In genomic region chr17:7631398-7632380, GRCh38 we compare ENCODE assay signal across 1 cellular context.
TF ChIP-seq lines count a peak whose summit lies in the region.

No MANE protein-coding gene starts in this region.

TF ChIP-seq in HepG2, 621 proteins besides CTCF, POLR2A, EP300 and RAD21 (continued from another document):
- TF ChIP-seq, protein P1, sequence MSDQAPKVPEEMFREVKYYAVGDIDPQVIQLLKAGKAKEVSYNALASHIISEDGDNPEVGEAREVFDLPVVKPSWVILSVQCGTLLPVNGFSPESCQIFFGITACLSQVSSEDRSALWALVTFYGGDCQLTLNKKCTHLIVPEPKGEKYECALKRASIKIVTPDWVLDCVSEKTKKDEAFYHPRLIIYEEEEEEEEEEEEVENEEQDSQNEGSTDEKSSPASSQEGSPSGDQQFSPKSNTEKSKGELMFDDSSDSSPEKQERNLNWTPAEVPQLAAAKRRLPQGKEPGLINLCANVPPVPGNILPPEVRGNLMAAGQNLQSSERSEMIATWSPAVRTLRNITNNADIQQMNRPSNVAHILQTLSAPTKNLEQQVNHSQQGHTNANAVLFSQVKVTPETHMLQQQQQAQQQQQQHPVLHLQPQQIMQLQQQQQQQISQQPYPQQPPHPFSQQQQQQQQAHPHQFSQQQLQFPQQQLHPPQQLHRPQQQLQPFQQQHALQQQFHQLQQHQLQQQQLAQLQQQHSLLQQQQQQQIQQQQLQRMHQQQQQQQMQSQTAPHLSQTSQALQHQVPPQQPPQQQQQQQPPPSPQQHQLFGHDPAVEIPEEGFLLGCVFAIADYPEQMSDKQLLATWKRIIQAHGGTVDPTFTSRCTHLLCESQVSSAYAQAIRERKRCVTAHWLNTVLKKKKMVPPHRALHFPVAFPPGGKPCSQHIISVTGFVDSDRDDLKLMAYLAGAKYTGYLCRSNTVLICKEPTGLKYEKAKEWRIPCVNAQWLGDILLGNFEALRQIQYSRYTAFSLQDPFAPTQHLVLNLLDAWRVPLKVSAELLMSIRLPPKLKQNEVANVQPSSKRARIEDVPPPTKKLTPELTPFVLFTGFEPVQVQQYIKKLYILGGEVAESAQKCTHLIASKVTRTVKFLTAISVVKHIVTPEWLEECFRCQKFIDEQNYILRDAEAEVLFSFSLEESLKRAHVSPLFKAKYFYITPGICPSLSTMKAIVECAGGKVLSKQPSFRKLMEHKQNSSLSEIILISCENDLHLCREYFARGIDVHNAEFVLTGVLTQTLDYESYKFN (CRISPR knock-in tag; conservative IDR thresholded peaks at IDR 0.05) = peak; percentile 32; the same call in 1 of the 2 replicates
- TF ChIP-seq ZFX (CRISPR knock-in tag; IDR thresholded peaks at IDR 0.05; ENCODE audit: low read depth) = peak; percentile 11; the same call in 1 of the 2 replicates
- TF ChIP-seq ARHGAP35 (CRISPR knock-in tag; IDR thresholded peaks at IDR 0.05; ENCODE audit: borderline replicate concordance) = no peak
- no peak for TF ChIP-seq ZNF10 (CRISPR knock-in tag; IDR thresholded peaks at IDR 0.05; ENCODE audit: borderline replicate concordance, low read depth)
- 0 out of 2 replicates have a peak, but pooled peaks have one; percentile 35 for TF ChIP-seq ZNF605 (CRISPR knock-in tag; IDR thresholded peaks at IDR 0.05)
- TF ChIP-seq PATZ1 (CRISPR knock-in tag; IDR thresholded peaks at IDR 0.05) = 0 out of 2 replicates have a peak, but pooled peaks have one; percentile 15
- 0 out of 2 replicates have a peak, but pooled peaks have one; percentile 30 for TF ChIP-seq MEIS2 (CRISPR knock-in tag; IDR thresholded peaks at IDR 0.05)
- TF ChIP-seq ZNF121 (CRISPR knock-in tag; IDR thresholded peaks at IDR 0.05) = peak; percentile 35
- TF ChIP-seq ZNF24 (IDR thresholded peaks at IDR 0.05) = no peak
- TF ChIP-seq ZC3H13 (CRISPR knock-in tag; IDR thresholded peaks at IDR 0.05) = no peak
- no peak for TF ChIP-seq MBD4 (IDR thresholded peaks at IDR 0.05; ENCODE audit: borderline replicate concordance, low read length)
- TF ChIP-seq TMF1 (CRISPR knock-in tag; IDR thresholded peaks at IDR 0.05; ENCODE audit: low read depth) = no peak
- no peak for TF ChIP-seq SYNCRIP (IDR thresholded peaks at IDR 0.05; ENCODE audit: insufficient read depth, low read depth, low read length)
- peak; percentile 33 for TF ChIP-seq ASH2L (IDR thresholded peaks at IDR 0.05; ENCODE audit: insufficient read length, low read depth, low read length)
- TF ChIP-seq, protein P2, sequence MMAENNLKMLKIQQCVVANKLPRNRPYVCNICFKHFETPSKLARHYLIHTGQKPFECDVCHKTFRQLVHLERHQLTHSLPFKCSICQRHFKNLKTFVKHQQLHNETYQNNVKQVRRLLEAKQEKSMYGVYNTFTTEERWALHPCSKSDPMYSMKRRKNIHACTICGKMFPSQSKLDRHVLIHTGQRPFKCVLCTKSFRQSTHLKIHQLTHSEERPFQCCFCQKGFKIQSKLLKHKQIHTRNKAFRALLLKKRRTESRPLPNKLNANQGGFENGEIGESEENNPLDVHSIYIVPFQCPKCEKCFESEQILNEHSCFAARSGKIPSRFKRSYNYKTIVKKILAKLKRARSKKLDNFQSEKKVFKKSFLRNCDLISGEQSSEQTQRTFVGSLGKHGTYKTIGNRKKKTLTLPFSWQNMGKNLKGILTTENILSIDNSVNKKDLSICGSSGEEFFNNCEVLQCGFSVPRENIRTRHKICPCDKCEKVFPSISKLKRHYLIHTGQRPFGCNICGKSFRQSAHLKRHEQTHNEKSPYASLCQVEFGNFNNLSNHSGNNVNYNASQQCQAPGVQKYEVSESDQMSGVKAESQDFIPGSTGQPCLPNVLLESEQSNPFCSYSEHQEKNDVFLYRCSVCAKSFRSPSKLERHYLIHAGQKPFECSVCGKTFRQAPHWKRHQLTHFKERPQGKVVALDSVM (CRISPR knock-in tag; IDR thresholded peaks at IDR 0.05) = peak; percentile 99
- TF ChIP-seq ZMYM4 (CRISPR knock-in tag; IDR thresholded peaks at IDR 0.05) = peak; percentile 18; the same call in 1 of the 2 replicates
- TF ChIP-seq HNF4A (CRISPR knock-in tag; IDR thresholded peaks at IDR 0.05) = 0 out of 2 replicates have a peak, but pooled peaks have one; percentile 15
- peak; percentile 4; the same call in 1 of the 2 replicates for TF ChIP-seq RXRB (CRISPR knock-in tag; IDR thresholded peaks at IDR 0.05; ENCODE audit: borderline replicate concordance)
- TF ChIP-seq, protein P3, sequence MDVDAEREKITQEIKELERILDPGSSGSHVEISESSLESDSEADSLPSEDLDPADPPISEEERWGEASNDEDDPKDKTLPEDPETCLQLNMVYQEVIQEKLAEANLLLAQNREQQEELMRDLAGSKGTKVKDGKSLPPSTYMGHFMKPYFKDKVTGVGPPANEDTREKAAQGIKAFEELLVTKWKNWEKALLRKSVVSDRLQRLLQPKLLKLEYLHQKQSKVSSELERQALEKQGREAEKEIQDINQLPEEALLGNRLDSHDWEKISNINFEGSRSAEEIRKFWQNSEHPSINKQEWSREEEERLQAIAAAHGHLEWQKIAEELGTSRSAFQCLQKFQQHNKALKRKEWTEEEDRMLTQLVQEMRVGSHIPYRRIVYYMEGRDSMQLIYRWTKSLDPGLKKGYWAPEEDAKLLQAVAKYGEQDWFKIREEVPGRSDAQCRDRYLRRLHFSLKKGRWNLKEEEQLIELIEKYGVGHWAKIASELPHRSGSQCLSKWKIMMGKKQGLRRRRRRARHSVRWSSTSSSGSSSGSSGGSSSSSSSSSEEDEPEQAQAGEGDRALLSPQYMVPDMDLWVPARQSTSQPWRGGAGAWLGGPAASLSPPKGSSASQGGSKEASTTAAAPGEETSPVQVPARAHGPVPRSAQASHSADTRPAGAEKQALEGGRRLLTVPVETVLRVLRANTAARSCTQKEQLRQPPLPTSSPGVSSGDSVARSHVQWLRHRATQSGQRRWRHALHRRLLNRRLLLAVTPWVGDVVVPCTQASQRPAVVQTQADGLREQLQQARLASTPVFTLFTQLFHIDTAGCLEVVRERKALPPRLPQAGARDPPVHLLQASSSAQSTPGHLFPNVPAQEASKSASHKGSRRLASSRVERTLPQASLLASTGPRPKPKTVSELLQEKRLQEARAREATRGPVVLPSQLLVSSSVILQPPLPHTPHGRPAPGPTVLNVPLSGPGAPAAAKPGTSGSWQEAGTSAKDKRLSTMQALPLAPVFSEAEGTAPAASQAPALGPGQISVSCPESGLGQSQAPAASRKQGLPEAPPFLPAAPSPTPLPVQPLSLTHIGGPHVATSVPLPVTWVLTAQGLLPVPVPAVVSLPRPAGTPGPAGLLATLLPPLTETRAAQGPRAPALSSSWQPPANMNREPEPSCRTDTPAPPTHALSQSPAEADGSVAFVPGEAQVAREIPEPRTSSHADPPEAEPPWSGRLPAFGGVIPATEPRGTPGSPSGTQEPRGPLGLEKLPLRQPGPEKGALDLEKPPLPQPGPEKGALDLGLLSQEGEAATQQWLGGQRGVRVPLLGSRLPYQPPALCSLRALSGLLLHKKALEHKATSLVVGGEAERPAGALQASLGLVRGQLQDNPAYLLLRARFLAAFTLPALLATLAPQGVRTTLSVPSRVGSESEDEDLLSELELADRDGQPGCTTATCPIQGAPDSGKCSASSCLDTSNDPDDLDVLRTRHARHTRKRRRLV (CRISPR knock-in tag; IDR thresholded peaks at IDR 0.05) = 0 out of 2 replicates have a peak, but pooled peaks have one; percentile 28
- TF ChIP-seq, protein P4, sequence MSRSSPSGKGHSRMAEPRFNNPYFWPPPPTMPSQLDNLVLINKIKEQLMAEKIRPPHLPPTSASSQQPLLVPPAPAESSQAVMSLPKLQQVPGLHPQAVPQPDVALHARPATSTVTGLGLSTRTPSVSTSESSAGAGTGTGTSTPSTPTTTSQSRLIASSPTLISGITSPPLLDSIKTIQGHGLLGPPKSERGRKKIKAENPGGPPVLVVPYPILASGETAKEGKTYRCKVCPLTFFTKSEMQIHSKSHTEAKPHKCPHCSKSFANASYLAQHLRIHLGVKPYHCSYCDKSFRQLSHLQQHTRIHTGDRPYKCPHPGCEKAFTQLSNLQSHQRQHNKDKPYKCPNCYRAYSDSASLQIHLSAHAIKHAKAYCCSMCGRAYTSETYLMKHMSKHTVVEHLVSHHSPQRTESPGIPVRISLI (CRISPR knock-in tag; IDR thresholded peaks at IDR 0.05; ENCODE audit: borderline replicate concordance) = peak; percentile 10; the same call in 1 of the 2 replicates
- TF ChIP-seq ZNF451 (CRISPR knock-in tag; IDR thresholded peaks at IDR 0.05) = no peak
- 0 out of 2 replicates have a peak, but pooled peaks have one; percentile 28 for TF ChIP-seq ZNF33B (CRISPR knock-in tag; IDR thresholded peaks at IDR 0.05)
- TF ChIP-seq ZBTB4 (CRISPR knock-in tag; IDR thresholded peaks at IDR 0.05; ENCODE audit: borderline replicate concordance) = 0 out of 2 replicates have a peak, but pooled peaks have one; percentile 4
- TF ChIP-seq KDM1A (CRISPR knock-in tag; IDR thresholded peaks at IDR 0.05) = no peak
- TF ChIP-seq, protein P5, sequence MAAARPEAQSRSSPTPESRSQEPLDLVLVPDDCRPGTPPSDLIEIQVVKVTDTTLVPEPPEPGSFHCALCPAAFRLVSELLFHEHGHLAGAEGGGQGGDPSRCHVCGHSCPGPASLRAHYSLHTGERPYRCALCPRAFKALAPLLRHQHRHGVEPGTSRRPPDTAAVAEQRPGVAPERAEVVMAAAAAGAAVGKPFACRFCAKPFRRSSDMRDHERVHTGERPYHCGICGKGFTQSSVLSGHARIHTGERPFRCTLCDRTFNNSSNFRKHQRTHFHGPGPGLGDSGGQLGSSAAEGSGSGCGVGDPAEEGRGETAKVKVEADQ (CRISPR knock-in tag; IDR thresholded peaks at IDR 0.05; ENCODE audit: borderline replicate concordance) = no peak
- TF ChIP-seq ZGPAT (CRISPR knock-in tag; IDR thresholded peaks at IDR 0.05) = no peak
